12 cellular contexts compared by ENCODE assay signal in genomic region chr16:31879937-31880321, GRCh38. TPM values are rescaled to one million over a fixed set of nuclear protein-coding genes. Genes with fewer than 3 reads are reported as not detected.
DNase-seq lines count a peak whose midpoint lies in the region; ATAC-seq and TF ChIP-seq lines count a peak whose summit lies in the region.
"Had no signal": no experiment of that assay in that cellular context is flagged by ENCODE, and none has a peak within 500 bp of the region (broad histone marks: within the 10 kb centered on the region; RNA-seq: fewer than 3 reads in every experiment).

No MANE protein-coding gene starts in this region.

- no TSS peak for BruUV-seq in PC-3 (replicated peaks; lab: Mats Ljungman, UMichigan)

- H3K4me2 ChIP-seq in PC-3 (ENCODE audit: low read length), result 0 out of 2 replicates have a peak overlapping the region, but pooled peaks have one; percentile 3

- no peaks in the 10 kb centered on the region for H3F3A ChIP-seq in PC-3 (ENCODE audit: low read length, unreplicated experiment)

- no peaks in the 10 kb centered on the region for H3K27me3 ChIP-seq in CD4-positive, alpha-beta T cell (ENCODE audit: control insufficient read depth, insufficient read depth, low read length)
- no peaks in the 10 kb centered on the region for H3K27me3 ChIP-seq in PC-3 (ENCODE audit: low read length)
- H3K27me3 ChIP-seq in rectal smooth muscle tissue (ENCODE audit: control insufficient read depth, insufficient read depth, low read length), result peaks cover 2% of the 10 kb centered on the region

- no peaks in the 10 kb centered on the region for H3K9me2 ChIP-seq in PC-3 (replicated peaks; ENCODE audit: low read length)

- no peak for ATAC-seq in CD4-positive, alpha-beta T cell (ENCODE audit: poor library complexity)
- ATAC-seq in PC-3, result no peak
- ATAC-seq in effector memory CD8-positive, alpha-beta T cell (replicated peaks), result no peak
- ATAC-seq in HG03196 (IDR thresholded peaks at IDR 0.05; ENCODE audit: unreplicated experiment), result no peak

- POLR2A ChIA-PET in CD4-positive, alpha-beta T cell (lab: Charles Lee), result no interaction called here
- POLR2A ChIA-PET in PC-3 (lab: Charles Lee; ENCODE audit: unreplicated experiment), result no interaction called here

- no peak overlapping the region for H3K9ac ChIP-seq in PC-3 (ENCODE audit: low read length)
- H3K9ac ChIP-seq in rectal smooth muscle tissue (ENCODE audit: low read length), result no peak overlapping the region

- peaks cover 88% of the 10 kb centered on the region for H3K4me1 Mint-ChIP-seq in CD4-positive, alpha-beta T cell (ENCODE audit: low read depth)
- H3K4me1 Mint-ChIP-seq in effector memory CD8-positive, alpha-beta T cell (ENCODE audit: low read depth in 2 of 2), result peaks cover 57 to 76% of the 10 kb centered on the region in 2 donors

- no peaks in the 10 kb centered on the region for H3K27me3 Mint-ChIP-seq in CD4-positive, alpha-beta T cell
- H3K27me3 Mint-ChIP-seq in effector memory CD8-positive, alpha-beta T cell, result no peaks in the 10 kb centered on the region

- peak overlapping the region; percentile 74 for H3K27ac Mint-ChIP-seq in CD4-positive, alpha-beta T cell
- peak overlapping the region; percentile 92 to 99 for H3K27ac Mint-ChIP-seq in effector memory CD8-positive, alpha-beta T cell

- TF ChIP-seq CTCF in CD4-positive, alpha-beta T cell (IDR thresholded peaks at IDR 0.05), result no peak
- TF ChIP-seq CTCF in PC-3 (conservative IDR thresholded peaks at IDR 0.05; ENCODE audit: low read depth, low read length) (no peak), GM10266 (IDR thresholded peaks at IDR 0.05; ENCODE audit: control insufficient read depth, insufficient read depth, low read depth, missing control alignments) (no peak)

- peaks cover 65% of the 10 kb centered on the region for H3K36me3 ChIP-seq in PC-3 (ENCODE audit: low read depth, low read length)
- H3K36me3 ChIP-seq in rectal smooth muscle tissue (ENCODE audit: control insufficient read depth, insufficient read depth, low read length), result no peaks in the 10 kb centered on the region

- H3K79me2 ChIP-seq in PC-3 (ENCODE audit: low read length), result peaks cover 93% of the 10 kb centered on the region

- H3K4me3 ChIP-seq in PC-3 (ENCODE audit: low read length) (no peak overlapping the region), rectal smooth muscle tissue (ENCODE audit: low read length) (no peak overlapping the region)

- no peak overlapping the region for H2AFZ ChIP-seq in PC-3 (ENCODE audit: low read length)

- intact Hi-C loops in CD4-positive, alpha-beta T cell (cut with DNase I, micrococcal nuclease), result loop anchor here in 1 of 2 experiments (5.0 to 10.0 kb wide), 2 partner anchors 178 to 675 kb away; partner anchors contain the start of gene PYCARD
- intact Hi-C loops in PC-3 (cut with micrococcal nuclease), result no loop called here

- H3K27ac ChIP-seq in CD4-positive, alpha-beta T cell (ENCODE audit: low read depth, low read length), result peak overlapping the region; percentile 27
- peak overlapping the region; percentile 22; the same call in 1 of the 2 replicates for H3K27ac ChIP-seq in PC-3 (ENCODE audit: low read length)
- peak overlapping the region; percentile 56 for H3K27ac ChIP-seq in rectal smooth muscle tissue (ENCODE audit: low read depth, low read length)

- H3K9me3 Mint-ChIP-seq in CD4-positive, alpha-beta T cell, result no peaks in the 10 kb centered on the region
- no peaks in the 10 kb centered on the region for H3K9me3 Mint-ChIP-seq in effector memory CD8-positive, alpha-beta T cell

- peaks cover 79% of the 10 kb centered on the region for H3K36me3 Mint-ChIP-seq in CD4-positive, alpha-beta T cell (ENCODE audit: low read depth)
- peaks cover 73% of the 10 kb centered on the region for H3K36me3 Mint-ChIP-seq in effector memory CD8-positive, alpha-beta T cell (ENCODE audit: insufficient read depth)

- peak overlapping the region; percentile 40 for H3K4me3 Mint-ChIP-seq in CD4-positive, alpha-beta T cell
- H3K4me3 Mint-ChIP-seq in effector memory CD8-positive, alpha-beta T cell, result peak overlapping the region in 1 of 2 donors; percentile 45

- H3K4me1 ChIP-seq in PC-3 (ENCODE audit: insufficient read depth, low read length), result peaks cover 30% of the 10 kb centered on the region
- H3K4me1 ChIP-seq in rectal smooth muscle tissue (ENCODE audit: control insufficient read depth, insufficient read depth, low read length), result peaks cover 9% of the 10 kb centered on the region

- CTCF ChIA-PET in CD4-positive, alpha-beta T cell (lab: Charles Lee), result interaction anchor here (1.7 kb wide), 1 partner anchor 11 kb away, joined by 8 read pairs; no protein-coding TSS in a partner anchor
- CTCF ChIA-PET in PC-3 (lab: Charles Lee), result no interaction called here

- H3K9me3 ChIP-seq in CD4-positive, alpha-beta T cell (ENCODE audit: control insufficient read depth, low read length), result no peaks in the 10 kb centered on the region
- no peaks in the 10 kb centered on the region for H3K9me3 ChIP-seq in PC-3 (ENCODE audit: low read length)

- H4K20me1 ChIP-seq in PC-3 (ENCODE audit: low read length), result peaks cover 13% of the 10 kb centered on the region; the same call in 1 of the 2 replicates

- no peak for DNase-seq in CD4-positive, alpha-beta T cell
- DNase-seq in PC-3 (no peak), NCI-H2107 treated with DMSO at 0.1 percent for 48 hours (lab: John Stamatoyannopoulos, UW; ENCODE audit: unreplicated experiment) (no peak), GM10266 (ENCODE audit: extremely low spot score) (no peak)
- DNase-seq in effector memory CD8-positive, alpha-beta T cell, result no peak
- DNase-seq in activated effector memory CD4-positive, alpha-beta T cell treated with Interleukin-2 at 50 U/mL for 16 hours, result no peak
- DNase-seq: cerebellar nuclear complex; NCI-H1048; NCI-H82; stimulated activated CD8-positive, alpha-beta memory T cell treated with anti-CD3 and anti-CD28 coated beads, Interleukin-4, amount 100 ng/mL, for 48 hours had no signal

RNA-seq across cellular contexts. Expression of gene ZNF267, which starts 6.3 kb away (rescaled TPM):
- total RNA-seq in CD4-positive, alpha-beta T cell, result 10 to 100 TPM; 56.0 to 57.9 TPM
- total RNA-seq in PC-3 (2014; rRNA removed), result 4.5 and 10.2 TPM in 2 replicates
